1 cellular context compared by ENCODE assay signal in genomic region chr1:15153842-15154479, GRCh38.
TF ChIP-seq lines count a peak whose summit lies in the region.

No MANE protein-coding gene starts in this region.

TF ChIP-seq in HepG2, 621 proteins besides CTCF, POLR2A, EP300 and RAD21 (continued from another document and continues in another):
- TF ChIP-seq NCOR1 (IDR thresholded peaks at IDR 0.05; ENCODE audit: borderline replicate concordance, low read length) (0 out of 2 replicates have a peak, but pooled peaks have one; percentile 40), ARNT (IDR thresholded peaks at IDR 0.05) (no peak), ZNF670 (CRISPR knock-in tag; IDR thresholded peaks at IDR 0.05; ENCODE audit: borderline replicate concordance) (no peak), XBP1 (CRISPR knock-in tag; IDR thresholded peaks at IDR 0.05) (no peak), HOXA5 (CRISPR knock-in tag; IDR thresholded peaks at IDR 0.05) (0 out of 2 replicates have a peak, but pooled peaks have one; percentile 20), ZBTB2 (CRISPR knock-in tag; IDR thresholded peaks at IDR 0.05; ENCODE audit: low read depth) (0 out of 2 replicates have a peak, but pooled peaks have one; percentile 11), U2AF1 (optimal IDR thresholded peaks at IDR 0.05; ENCODE audit: low read depth, low read length) (peak; percentile 60), GTF3A (CRISPR knock-in tag; conservative IDR thresholded peaks at IDR 0.05) (peak; percentile 84), ZNF430 (CRISPR knock-in tag; IDR thresholded peaks at IDR 0.05) (0 out of 2 replicates have a peak, but pooled peaks have one; percentile 11), ZBTB43 (CRISPR knock-in tag; conservative IDR thresholded peaks at IDR 0.05) (0 out of 2 replicates have a peak, but pooled peaks have one; percentile 41), TBP (CRISPR knock-in tag; IDR thresholded peaks at IDR 0.05) (no peak), ZNF572 (CRISPR knock-in tag; IDR thresholded peaks at IDR 0.05) (no peak), HMGXB4 (CRISPR knock-in tag; IDR thresholded peaks at IDR 0.05; ENCODE audit: borderline replicate concordance in 1 of 2, low read depth in 1 of 2) (peak in 1 of 2 experiments; percentile 78; a peak in 2 of 4 replicates), SIN3B (IDR thresholded peaks at IDR 0.05; ENCODE audit: low read length) (no peak), ETS1 (CRISPR knock-in tag; IDR thresholded peaks at IDR 0.05) (peak; percentile 91; the same call in 1 of the 2 replicates), AGO2 (optimal IDR thresholded peaks at IDR 0.05; ENCODE audit: low read depth, low read length) (peak; percentile 20), IRF9 (CRISPR knock-in tag; IDR thresholded peaks at IDR 0.05; ENCODE audit: borderline replicate concordance) (0 out of 2 replicates have a peak, but pooled peaks have one; percentile 4), FOSL2 (CRISPR knock-in tag; IDR thresholded peaks at IDR 0.05) (no peak), SATB2 (CRISPR knock-in tag; IDR thresholded peaks at IDR 0.05) (0 out of 2 replicates have a peak, but pooled peaks have one; percentile 68), MAZ (IDR thresholded peaks at IDR 0.05; ENCODE audit: borderline replicate concordance, low read depth, low read length) (no peak), MAZ (CRISPR knock-in tag; IDR thresholded peaks at IDR 0.05; ENCODE audit: low read depth) (peak; percentile 58; the same call in 1 of the 2 replicates), FOXP4 (CRISPR knock-in tag; IDR thresholded peaks at IDR 0.05) (no peak), NCOA5 (CRISPR knock-in tag; IDR thresholded peaks at IDR 0.05) (no peak), FOXC1 (CRISPR knock-in tag; IDR thresholded peaks at IDR 0.05; ENCODE audit: borderline replicate concordance) (no peak), ZFY (CRISPR knock-in tag; IDR thresholded peaks at IDR 0.05) (peak; percentile 11; the same call in 1 of the 2 replicates), ZNF44 (CRISPR knock-in tag; IDR thresholded peaks at IDR 0.05) (no peak), SOX6 (IDR thresholded peaks at IDR 0.05) (no peak), SOX6 (CRISPR knock-in tag; IDR thresholded peaks at IDR 0.05) (peak; percentile 10; the same call in 1 of the 2 replicates), TEAD2 (CRISPR knock-in tag; IDR thresholded peaks at IDR 0.05) (no peak), KDM5B (CRISPR knock-in tag; IDR thresholded peaks at IDR 0.05; ENCODE audit: borderline replicate concordance) (0 out of 2 replicates have a peak, but pooled peaks have one; percentile 11), HNRNPL (IDR thresholded peaks at IDR 0.05; ENCODE audit: low read depth, low read length) (no peak), ARID3A (IDR thresholded peaks at IDR 0.05; ENCODE audit: low read depth, low read length) (no peak), ZNF770 (CRISPR knock-in tag; IDR thresholded peaks at IDR 0.05) (no peak), KLF12 (CRISPR knock-in tag; IDR thresholded peaks at IDR 0.05; ENCODE audit: borderline replicate concordance) (peak; percentile 40; the same call in 1 of the 2 replicates), HES4 (CRISPR knock-in tag; IDR thresholded peaks at IDR 0.05; ENCODE audit: borderline replicate concordance) (no peak), NCOA1 (CRISPR knock-in tag; IDR thresholded peaks at IDR 0.05) (no peak), MZF1 (CRISPR knock-in tag; IDR thresholded peaks at IDR 0.05; ENCODE audit: borderline replicate concordance) (no peak), ASH2L (IDR thresholded peaks at IDR 0.05; ENCODE audit: insufficient read length, low read depth, low read length) (peak; percentile 75), ZNF747 (CRISPR knock-in tag; IDR thresholded peaks at IDR 0.05; ENCODE audit: borderline replicate concordance) (0 out of 2 replicates have a peak, but pooled peaks have one; percentile 18), POGK (CRISPR knock-in tag; conservative IDR thresholded peaks at IDR 0.05) (peak; percentile 10; the same call in 1 of the 2 replicates), KDM2A (CRISPR knock-in tag; IDR thresholded peaks at IDR 0.05; ENCODE audit: borderline replicate concordance, low read depth) (peak; percentile 44; the same call in 1 of the 2 replicates), ZNF703 (CRISPR knock-in tag; IDR thresholded peaks at IDR 0.05; ENCODE audit: borderline replicate concordance) (0 out of 2 replicates have a peak, but pooled peaks have one; percentile 16), ZNF761 (CRISPR knock-in tag; conservative IDR thresholded peaks at IDR 0.05) (peak; percentile 46; the same call in 1 of the 2 replicates), CCDC6 (CRISPR knock-in tag; IDR thresholded peaks at IDR 0.05) (no peak), ATF7 (IDR thresholded peaks at IDR 0.05) (no peak), ATF7 (CRISPR knock-in tag; IDR thresholded peaks at IDR 0.05) (0 out of 2 replicates have a peak, but pooled peaks have one; percentile 34), ZFP36 (IDR thresholded peaks at IDR 0.05; ENCODE audit: borderline replicate concordance, low read depth, low read length, partially characterized antibody) (no peak), ATF1 (CRISPR knock-in tag; IDR thresholded peaks at IDR 0.05) (no peak), SRF (IDR thresholded peaks at IDR 0.05; ENCODE audit: low read depth, low read length) (no peak), ADNP (CRISPR knock-in tag; IDR thresholded peaks at IDR 0.05) (peak; percentile 84; the same call in 1 of the 2 replicates), ZNF780A (CRISPR knock-in tag; IDR thresholded peaks at IDR 0.05) (no peak), YEATS4 (CRISPR knock-in tag; IDR thresholded peaks at IDR 0.05; ENCODE audit: borderline replicate concordance) (peak; percentile 64), ZNF772 (CRISPR knock-in tag; IDR thresholded peaks at IDR 0.05) (0 out of 2 replicates have a peak, but pooled peaks have one; percentile 16)
